Comparison of ENCODE assay signal across 14 cellular contexts in the genomic region with DNA sequence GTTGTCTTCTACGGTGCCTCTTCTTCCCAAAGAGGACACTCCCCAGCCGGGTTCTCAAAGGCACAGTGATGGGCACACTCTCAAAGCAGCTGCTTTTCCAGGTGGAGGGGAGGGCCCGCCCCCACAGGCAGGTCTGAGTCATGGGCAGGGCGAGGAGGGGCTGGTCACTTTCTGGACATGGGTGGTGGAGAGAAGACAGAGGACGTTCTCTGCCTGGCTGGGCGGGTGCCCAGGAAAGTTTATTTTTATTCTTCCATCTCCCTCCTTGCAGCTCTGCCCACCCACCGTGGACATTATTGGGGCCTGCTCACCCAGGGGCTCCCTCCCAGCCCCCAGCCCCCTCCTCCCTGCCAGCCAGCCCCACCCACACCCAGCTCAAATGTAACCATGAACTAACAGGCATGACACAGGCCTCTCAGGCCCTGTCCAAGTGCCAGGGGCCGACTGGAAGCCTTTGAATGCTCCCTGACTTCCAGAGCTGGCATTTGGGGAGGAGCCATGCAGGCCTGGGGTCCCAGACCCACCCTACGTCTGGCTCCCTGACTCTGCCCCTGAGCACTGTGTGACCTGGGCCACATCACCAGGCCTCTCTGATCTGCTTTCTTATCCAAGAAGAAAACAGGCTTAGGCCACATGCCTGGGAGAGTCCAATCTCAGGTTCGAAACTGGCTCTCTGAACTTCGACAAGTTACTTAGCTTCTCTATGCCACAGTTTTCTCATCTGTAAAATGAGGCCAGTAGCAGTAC. TPM values are rescaled to one million over a fixed set of nuclear protein-coding genes. Genes with fewer than 3 reads are reported as not detected.
A peak's percentile ranks its signal among the peaks of the same experiment; 100 is the strongest.
DNase-seq lines count a peak whose midpoint lies in the region; ATAC-seq and TF ChIP-seq lines count a peak whose summit lies in the region.
"Had no signal": no experiment of that assay in that cellular context is flagged by ENCODE, and none has a peak within 500 bp of the region (broad histone marks: within the 10 kb centered on the region; RNA-seq: fewer than 3 reads in every experiment).

No MANE protein-coding gene starts in this region.

- no peak for TF ChIP-seq CTCF in endothelial cell (IDR thresholded peaks at IDR 0.05; ENCODE audit: unreplicated experiment)
- no peak for TF ChIP-seq CTCF in right lobe of liver (IDR thresholded peaks at IDR 0.05)
- TF ChIP-seq CTCF in upper lobe of left lung (IDR thresholded peaks at IDR 0.05): no peak

- H3K9me3 Mint-ChIP-seq in endothelial cell (ENCODE audit: unreplicated experiment): no peaks in the 10 kb centered on the region
- H3K9me3 Mint-ChIP-seq: activated T-helper 17 cell treated with anti-CD3 and anti-CD28 coated beads, Interleukin-2, amount 50 U/mL, for 72 hours; CD8-positive, alpha-beta memory T cell had no signal

- peaks cover 1% of the 10 kb centered on the region for H3K27me3 Mint-ChIP-seq in endothelial cell (ENCODE audit: unreplicated experiment)
- H3K27me3 Mint-ChIP-seq: activated T-helper 17 cell treated with anti-CD3 and anti-CD28 coated beads, Interleukin-2, amount 50 U/mL, for 72 hours; CD8-positive, alpha-beta memory T cell had no signal

- peaks cover 35% of the 10 kb centered on the region for H3K36me3 Mint-ChIP-seq in endothelial cell (ENCODE audit: low read depth, unreplicated experiment)
- H3K36me3 Mint-ChIP-seq: CD8-positive, alpha-beta memory T cell had no signal

- peak overlapping the region; percentile 92 for H3K27ac Mint-ChIP-seq in endothelial cell (ENCODE audit: unreplicated experiment)
- H3K27ac Mint-ChIP-seq: activated CD4-positive, alpha-beta T cell treated with anti-CD3 and anti-CD28 coated beads for 36 hours; activated T-helper 17 cell treated with anti-CD3 and anti-CD28 coated beads, Interleukin-2, amount 50 U/mL, for 72 hours had no signal

- H3K4me1 Mint-ChIP-seq in endothelial cell (ENCODE audit: unreplicated experiment): peaks cover 67% of the 10 kb centered on the region

- H3K36me3 ChIP-seq in right lobe of liver: peaks cover 4 to 55% (median 18%) of the 10 kb centered on the region in 4 donors
- H3K36me3 ChIP-seq in upper lobe of left lung: peaks cover 10 to 56% (median 28%) of the 10 kb centered on the region in 4 donors

- ATAC-seq in right lobe of liver (peak in 1 of 4 donors; percentile 4), upper lobe of left lung (ENCODE audit: low FRiP score in 2 of 2) (no peak), HG03520 (IDR thresholded peaks at IDR 0.05; ENCODE audit: unreplicated experiment) (no peak)
- ATAC-seq: activated CD4-positive, alpha-beta T cell treated with anti-CD3 and anti-CD28 coated beads for 36 hours; activated T-helper 17 cell treated with anti-CD3 and anti-CD28 coated beads, Interleukin-2, amount 50 U/mL, for 72 hours; esophagus mucosa had no signal

- no peaks in the 10 kb centered on the region for H3K27me3 ChIP-seq in right lobe of liver
- no peaks in the 10 kb centered on the region for H3K27me3 ChIP-seq in upper lobe of left lung

- peak overlapping the region; percentile 42 for H3K4me3 Mint-ChIP-seq in endothelial cell (ENCODE audit: unreplicated experiment)
- H3K4me3 Mint-ChIP-seq: activated CD4-positive, alpha-beta T cell treated with anti-CD3 and anti-CD28 coated beads for 36 hours; activated T-helper 17 cell treated with anti-CD3 and anti-CD28 coated beads, Interleukin-2, amount 50 U/mL, for 72 hours; CD8-positive, alpha-beta memory T cell had no signal

- TF ChIP-seq EP300 in upper lobe of left lung (IDR thresholded peaks at IDR 0.05): peak in 1 of 4 donors; percentile 24

- 64% methylated on average over 6 of the region's 11 CpGs for WGBS in right lobe of liver (ENCODE audit: insufficient coverage, low coverage, low lambda C conversion rate, missing lambda C conversion rate)
- 63 to 64% methylated on average over 10 to 11 of the region's 11 CpGs for WGBS in upper lobe of left lung, 2 donors

- peak; percentile 83 for DNase-seq in M059J (ENCODE audit: low read depth)
- DNase-seq in endothelial cell (ENCODE audit: low spot score): no peak
- DNase-seq in right lobe of liver: no peak
- DNase-seq in upper lobe of left lung: no peak
- DNase-seq in activated CD4-positive, CD25-positive, alpha-beta regulatory T cell treated with anti-CD3 and anti-CD28 coated beads, Interleukin-2, amount 50 U/mL, for 72 hours: no peak
- DNase-seq in HCEC 1CT: no peak
- DNase-seq in DMS 273 treated with DMSO at 0.1 percent for 48 hours (lab: John Stamatoyannopoulos, UW): no peak
- DNase-seq: activated CD4-positive, alpha-beta T cell treated with anti-CD3 and anti-CD28 coated beads for 36 hours; CD8-positive, alpha-beta memory T cell; NCI-H1105 treated with DMSO at 0.1 percent for 48 hours; NCI-H526 had no signal

- H3K27ac ChIP-seq in right lobe of liver: peak overlapping the region in 2 of 3 donors; percentile 47 to 56
- peak overlapping the region; percentile 85 to 93 (median 89) for H3K27ac ChIP-seq in upper lobe of left lung

- H3K4me3 ChIP-seq in right lobe of liver (no peak overlapping the region), upper lobe of left lung (no peak overlapping the region)

- H3K4me1 ChIP-seq in right lobe of liver (peaks cover 0 to 52% (median 19%) of the 10 kb centered on the region in 4 donors), upper lobe of left lung (peaks cover 56 to 96% (median 68%) of the 10 kb centered on the region in 4 donors)

- TF ChIP-seq POLR2A in right lobe of liver (IDR thresholded peaks at IDR 0.05): no peak
- TF ChIP-seq POLR2A in upper lobe of left lung (IDR thresholded peaks at IDR 0.05): no peak

- H3K9me3 ChIP-seq in right lobe of liver (no peaks in the 10 kb centered on the region), upper lobe of left lung (no peaks in the 10 kb centered on the region)

- intact Hi-C loops in right lobe of liver (cut with DNase I): no loop called here

RNA-seq across cellular contexts. Expression of gene TGM2, which starts 8.0 kb away (rescaled TPM):
- total RNA-seq in M059J (2014; rRNA removed; shearing (Covaris generic)): 76.6 and 108 TPM in 2 replicates
- 216 TPM for total RNA-seq in endothelial cell (ENCODE audit: unreplicated experiment)
- 100 to 1,000 TPM; 135 to 940 (median 474) TPM for total RNA-seq in right lobe of liver
- 100 to 1,000 TPM in 5 of 6 donors, 10 to 100 TPM in 1; 98.7 to 469 (median 290) TPM for total RNA-seq in upper lobe of left lung
- total RNA-seq: CD8-positive, alpha-beta memory T cell had no signal
